Comparison of ENCODE assay signal across 8 cellular contexts in genomic region chr1:2133879-2134215, GRCh38.
DNase-seq lines count a peak whose midpoint lies in the region; ATAC-seq and TF ChIP-seq lines count a peak whose summit lies in the region.

No MANE protein-coding gene starts in this region.

- 76% methylated on average over 17 of the region's 17 CpGs for WGBS in HUES64
- WGBS in liver: 90% methylated on average over 17 of the region's 17 CpGs
- 93% methylated on average over 9 of the region's 17 CpGs for WGBS in suprapubic skin

- no peak for TF ChIP-seq POLR2A in suprapubic skin (IDR thresholded peaks at IDR 0.05)

- H3K9me3 ChIP-seq in HUES64 (ENCODE audit: insufficient read depth, low read depth, low read length) (no peaks in the 10 kb centered on the region), liver (ENCODE audit: control insufficient read depth in 4 of 4, low read length in 3 of 4) (no peaks in the 10 kb centered on the region), suprapubic skin (no peaks in the 10 kb centered on the region)

- H3K27me3 ChIP-seq in HUES64 (ENCODE audit: insufficient read depth, low read length) (no peaks in the 10 kb centered on the region), liver (ENCODE audit: control insufficient read depth in 4 of 4, insufficient read depth in 4 of 4, low read length in 3 of 4) (no peaks in the 10 kb centered on the region), suprapubic skin (no peaks in the 10 kb centered on the region)

- DNase-seq in cardiac fibroblast (ENCODE audit: low read depth in 2 of 2): no peak
- DNase-seq in suprapubic skin (ENCODE audit: low spot score in 2 of 2): no peak
- DNase-seq in stimulated activated naive CD4-positive, alpha-beta T cell treated with Interleukin-2 at 50 U/mL for 16 hours (lab: John Stamatoyannopoulos, UW): no peak
- no peak for DNase-seq in NCI-H1048 (lab: John Stamatoyannopoulos, UW)
- DNase-seq in activated CD8-positive, alpha-beta memory T cell treated with anti-CD3 and anti-CD28 coated beads, Interleukin-2, amount 50 U/mL, for 4 hours: no peak

- TF ChIP-seq EP300 in suprapubic skin (IDR thresholded peaks at IDR 0.05): no peak

- TF ChIP-seq CTCF in cardiac fibroblast (IDR thresholded peaks at IDR 0.05; ENCODE audit: low read depth, low read length): no peak
- no peak for TF ChIP-seq CTCF in liver (IDR thresholded peaks at IDR 0.05; ENCODE audit: low read depth, low read length, missing input control)
- no peak for TF ChIP-seq CTCF in suprapubic skin (IDR thresholded peaks at IDR 0.05)

- H3K4me3 ChIP-seq in HUES64 (ENCODE audit: low read length) (peak overlapping the region; percentile 39), cardiac fibroblast (replicated peaks in 1 of 2; ENCODE audit: low read depth in 2 of 2, low read length in 2 of 2) (peak overlapping the region; percentile 30 to 46), liver (ENCODE audit: low read depth in 1 of 3, low read length in 3 of 3) (no peak overlapping the region), suprapubic skin (peak overlapping the region; percentile 49)

- peaks cover 12% of the 10 kb centered on the region; the same call in 1 of the 2 replicates for H3K4me1 ChIP-seq in HUES64 (ENCODE audit: insufficient read depth, low read length)
- peaks cover 0 to 9% (median 3%) of the 10 kb centered on the region in 4 donors for H3K4me1 ChIP-seq in liver (ENCODE audit: control insufficient read depth in 4 of 4, insufficient read depth in 4 of 4, low read length in 3 of 4)
- peaks cover 36% of the 10 kb centered on the region for H3K4me1 ChIP-seq in suprapubic skin

- no peak for TF ChIP-seq RAD21 in liver (IDR thresholded peaks at IDR 0.05)

- H3K36me3 ChIP-seq in HUES64 (ENCODE audit: insufficient read depth, low read length): 0 out of 2 replicates have a peak, but pooled peaks cover 3% of the 10 kb centered on the region
- H3K36me3 ChIP-seq in liver (ENCODE audit: control insufficient read depth in 4 of 4, insufficient read depth in 3 of 4, low read depth in 1 of 4, low read length in 3 of 4): peaks cover 0 to 18% (median 0%) of the 10 kb centered on the region in 4 donors
- peaks cover 5% of the 10 kb centered on the region for H3K36me3 ChIP-seq in suprapubic skin

- H3K9ac ChIP-seq in HUES64 (ENCODE audit: low read depth, low read length): peak overlapping the region; percentile 21; the same call in 1 of the 2 replicates
- no peak overlapping the region for H3K9ac ChIP-seq in liver (ENCODE audit: low read depth in 1 of 2, low read length in 2 of 2)

- peak overlapping the region; percentile 64 for H3K27ac ChIP-seq in HUES64 (ENCODE audit: low read depth, low read length)
- peak overlapping the region; percentile 26 to 73 for H3K27ac ChIP-seq in liver (ENCODE audit: low read depth in 1 of 2, low read length in 2 of 2)
- H3K27ac ChIP-seq in suprapubic skin: peak overlapping the region; percentile 86

- ATAC-seq in GM18873 (IDR thresholded peaks at IDR 0.05; ENCODE audit: low FRiP score, unreplicated experiment): no peak

TF ChIP-seq in liver, 16 proteins besides CTCF, POLR2A, EP300 and RAD21:
- TF ChIP-seq JUND (IDR thresholded peaks at IDR 0.05) (no peak), FOXA2 (IDR thresholded peaks at IDR 0.05) (no peak), HNF4G (IDR thresholded peaks at IDR 0.05) (no peak), FOXA1 (IDR thresholded peaks at IDR 0.05) (no peak), SP1 (IDR thresholded peaks at IDR 0.05) (no peak), HNF4A (conservative IDR thresholded peaks at IDR 0.05) (no peak), MAX (IDR thresholded peaks at IDR 0.05) (no peak), NR2F2 (IDR thresholded peaks at IDR 0.05) (no peak)

Comparison
In these comparisons a context has a peak if more than half of its experiments do, and no peak if none do; other contexts are left out.
1. H3K4me3 ChIP-seq: peak in HUES64 (single experiment), cardiac fibroblast (2 of 2) and suprapubic skin (single experiment); none in liver (0 of 3).
2. Peak in every context shown above with its lines, with median percentiles within 50 percentile points of each other: H3K27ac ChIP-seq.